1 cellular context compared by ENCODE assay signal in genomic region chr4:118816538-118817177, GRCh38.
TF ChIP-seq lines count a peak whose summit lies in the region.

No MANE protein-coding gene starts in this region.

TF ChIP-seq in SK-N-SH treated with all-trans-retinoic acid at 6 μM for 48 hours, 23 proteins besides CTCF, POLR2A, EP300 and RAD21 (continued from another document):
- TF ChIP-seq CREB5 (CRISPR knock-in tag; IDR thresholded peaks at IDR 0.05; ENCODE audit: low read depth) (no peak), ISL1 (CRISPR knock-in tag; IDR thresholded peaks at IDR 0.05) (peak; percentile 35; the same call in 1 of the 2 replicates)
- TF ChIP-seq, protein P1, sequence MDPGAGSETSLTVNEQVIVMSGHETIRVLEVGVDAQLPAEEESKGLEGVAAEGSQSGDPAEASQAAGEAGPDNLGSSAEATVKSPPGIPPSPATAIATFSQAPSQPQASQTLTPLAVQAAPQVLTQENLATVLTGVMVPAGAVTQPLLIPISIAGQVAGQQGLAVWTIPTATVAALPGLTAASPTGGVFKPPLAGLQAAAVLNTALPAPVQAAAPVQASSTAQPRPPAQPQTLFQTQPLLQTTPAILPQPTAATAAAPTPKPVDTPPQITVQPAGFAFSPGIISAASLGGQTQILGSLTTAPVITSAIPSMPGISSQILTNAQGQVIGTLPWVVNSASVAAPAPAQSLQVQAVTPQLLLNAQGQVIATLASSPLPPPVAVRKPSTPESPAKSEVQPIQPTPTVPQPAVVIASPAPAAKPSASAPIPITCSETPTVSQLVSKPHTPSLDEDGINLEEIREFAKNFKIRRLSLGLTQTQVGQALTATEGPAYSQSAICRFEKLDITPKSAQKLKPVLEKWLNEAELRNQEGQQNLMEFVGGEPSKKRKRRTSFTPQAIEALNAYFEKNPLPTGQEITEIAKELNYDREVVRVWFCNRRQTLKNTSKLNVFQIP (CRISPR knock-in tag; IDR thresholded peaks at IDR 0.05; ENCODE audit: borderline replicate concordance, low read depth), result no peak
